In the genomic region with DNA sequence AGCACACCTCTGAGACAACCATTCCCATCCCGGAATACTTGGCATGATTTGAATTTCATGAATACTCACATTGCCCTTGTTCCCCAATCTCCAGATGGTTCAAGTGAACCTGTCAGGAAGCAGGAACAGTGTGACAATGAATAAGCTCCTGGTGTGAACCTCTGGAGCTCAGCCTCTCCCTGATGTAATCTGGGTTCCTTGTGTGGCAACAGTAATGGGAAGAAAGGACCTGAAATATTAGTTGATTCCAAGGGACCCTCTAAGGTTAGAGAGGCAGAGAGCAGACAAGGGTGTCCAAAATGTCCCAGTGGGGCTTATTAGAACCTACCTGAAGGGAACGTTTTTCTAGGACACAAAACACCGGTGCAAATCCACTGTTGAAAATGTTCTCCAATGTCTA, we compare ENCODE assay signal across 22 cellular contexts. TPM values are rescaled to one million over a fixed set of nuclear protein-coding genes. Genes with fewer than 3 reads are reported as not detected.
DNase-seq lines count a peak whose midpoint lies in the region; ATAC-seq and TF ChIP-seq lines count a peak whose summit lies in the region.
"Had no signal": no experiment of that assay in that cellular context is flagged by ENCODE, and none has a peak within 500 bp of the region (broad histone marks: within the 10 kb centered on the region; RNA-seq: fewer than 3 reads in every experiment).

No MANE protein-coding gene starts in this region.

- intact Hi-C loops in ovary (cut with DNase I) = no loop called here

- H3K27me3 ChIP-seq in ovary = no peaks in the 10 kb centered on the region

- no peaks in the 10 kb centered on the region for H3K4me1 ChIP-seq in ovary (ENCODE audit: insufficient read depth)

- no peaks in the 10 kb centered on the region for H3K9me3 ChIP-seq in ovary

- H3K4me3 ChIP-seq in cardiac fibroblast (replicated peaks in 1 of 2; ENCODE audit: low read depth in 2 of 2, low read length in 2 of 2) (no peak overlapping the region), ovary (no peak overlapping the region)

- WGBS in ovary, 3 donors = 69 to 75% (median 72%) methylated on average over 3 of the region's 3 CpGs

- DNase-seq in AG08396 (ENCODE audit: low spot score) (peak; percentile 2), HT-29 (ENCODE audit: low spot score) (peak; percentile 0), cardiac fibroblast (ENCODE audit: low read depth in 2 of 2) (peak; percentile 5 to 81), iPS-NIHi7 (ENCODE audit: extremely low spot score) (peak; percentile 20), A172 (ENCODE audit: low spot score) (no peak), ovary (no peak), DMS153 treated with DMSO at 0.1 percent for 48 hours (lab: John Stamatoyannopoulos, UW; ENCODE audit: unreplicated experiment) (no peak)
- DNase-seq: activated CD4-positive, alpha-beta T cell treated with anti-CD3 and anti-CD28 coated beads for 48 hours; activated T-cell treated with anti-CD3 and anti-CD28 coated beads, Interleukin-2, amount 50 U/mL, for 48 hours; amniotic stem cell; cortex of kidney; DMS 273 treated with DMSO at 0.1 percent for 48 hours; Karpas-422; NCI-H1694; NCI-H526; occipital lobe; stimulated activated naive CD8-positive, alpha-beta T cell treated with anti-CD3 and anti-CD28 coated beads, Interleukin-15, Interleukin-2, amounts not matched to agents 100 U/mL and 50 U/mL, for 24 hours had no signal

- TF ChIP-seq EP300 in ovary (IDR thresholded peaks at IDR 0.05) = no peak

- TF ChIP-seq POLR2A in ovary (IDR thresholded peaks at IDR 0.05) = no peak

- TF ChIP-seq CTCF in cardiac fibroblast (IDR thresholded peaks at IDR 0.05; ENCODE audit: low read depth, low read length) (no peak), ovary (IDR thresholded peaks at IDR 0.05) (no peak)

- ATAC-seq in HG02840 (IDR thresholded peaks at IDR 0.05; ENCODE audit: low FRiP score, unreplicated experiment) = no peak
- ATAC-seq: stimulated activated naive CD8-positive, alpha-beta T cell treated with anti-CD3 and anti-CD28 coated beads, Interleukin-15, Interleukin-2, amounts not matched to agents 100 U/mL and 50 U/mL, for 24 hours had no signal

- no peaks in the 10 kb centered on the region for H3K36me3 ChIP-seq in ovary

- H3K27ac ChIP-seq in ovary = no peak overlapping the region

RNA-seq across cellular contexts. Expression of a gene that starts 8.5 kb away (rescaled TPM):
- total RNA-seq in HT-29 (2014; rRNA removed; shearing (Covaris generic)) = 0.86 and 1.8 TPM in 2 replicates
- not detected in 2 replicates for total RNA-seq in A172 (2014; rRNA removed; shearing (Covaris generic))
- total RNA-seq in ovary = 10 to 100 TPM in 1 of 7 donors, 1 to 10 TPM in 6; 2.8 to 22.6 (median 3.8) TPM
- polyA plus RNA-seq in ovary = 1 to 10 TPM in 1 of 2 donors, under 1 TPM in 1; 0.92 to 3.3 TPM
- total RNA-seq: occipital lobe, skeletal muscle tissue had no signal

RNA-seq across cellular contexts. Expression of a gene that starts 13.0 kb away (rescaled TPM):
- not detected in 2 replicates for total RNA-seq in HT-29 (2014; rRNA removed; shearing (Covaris generic))
- not detected in 2 replicates for total RNA-seq in A172 (2014; rRNA removed; shearing (Covaris generic))
- 1 to 10 TPM in 2 of 7 donors, under 1 TPM in 5; 0.40 to 1.5 (median 0.87) TPM for total RNA-seq in ovary
- 1 to 10 TPM in 1 of 2 donors, not detected in 1; 2.0 TPM for polyA plus RNA-seq in ovary
- total RNA-seq: occipital lobe, RPMI7951, skeletal muscle tissue had no signal

RNA-seq across cellular contexts. Expression of a gene that starts 16.7 kb away (rescaled TPM):
- not detected in 2 replicates for total RNA-seq in HT-29 (2014; rRNA removed; shearing (Covaris generic))
- not detected in 2 replicates for total RNA-seq in A172 (2014; rRNA removed; shearing (Covaris generic))
- under 1 TPM in 6 of 7 donors, not detected in 1; 0.10 to 0.50 (median 0.22) TPM for total RNA-seq in ovary
- polyA plus RNA-seq in ovary = under 1 TPM; 0.17 to 0.65 TPM
- total RNA-seq: occipital lobe had no signal

RNA-seq across cellular contexts. Expression of a gene that starts 56.1 kb away (rescaled TPM):
- total RNA-seq in HT-29 (2014; rRNA removed; shearing (Covaris generic)) = not detected in 2 replicates
- total RNA-seq in A172 (2014; rRNA removed; shearing (Covaris generic)) = not detected in 2 replicates
- total RNA-seq in ovary = 1 to 10 TPM in 1 of 7 donors, under 1 TPM in 6; 0.24 to 1.1 (median 0.40) TPM
- polyA plus RNA-seq in ovary = under 1 TPM; 0.16 to 0.27 TPM
- total RNA-seq: mononuclear cell; occipital lobe; T-helper 1 cell treated with Interleukin-12 subunit alpha and Interleukin-12 subunit beta and Interleukin-4 antibody, amounts not matched to agents 30 ng/mL and 1 ng/mL, for 36 hours had no signal

Comparison
In these comparisons a context has a peak if more than half of its experiments do, and no peak if none do; other contexts are left out.
1. DNase-seq: peak in AG08396 (single experiment), HT-29 (single experiment), cardiac fibroblast (2 of 2) and iPS-NIHi7 (single experiment); none in A172 (single experiment), ovary (0 of 5) and DMS153 treated with DMSO at 0.1 percent for 48 hours (single experiment).